ENCODE assay signal across 15 cellular contexts in the genomic region with DNA sequence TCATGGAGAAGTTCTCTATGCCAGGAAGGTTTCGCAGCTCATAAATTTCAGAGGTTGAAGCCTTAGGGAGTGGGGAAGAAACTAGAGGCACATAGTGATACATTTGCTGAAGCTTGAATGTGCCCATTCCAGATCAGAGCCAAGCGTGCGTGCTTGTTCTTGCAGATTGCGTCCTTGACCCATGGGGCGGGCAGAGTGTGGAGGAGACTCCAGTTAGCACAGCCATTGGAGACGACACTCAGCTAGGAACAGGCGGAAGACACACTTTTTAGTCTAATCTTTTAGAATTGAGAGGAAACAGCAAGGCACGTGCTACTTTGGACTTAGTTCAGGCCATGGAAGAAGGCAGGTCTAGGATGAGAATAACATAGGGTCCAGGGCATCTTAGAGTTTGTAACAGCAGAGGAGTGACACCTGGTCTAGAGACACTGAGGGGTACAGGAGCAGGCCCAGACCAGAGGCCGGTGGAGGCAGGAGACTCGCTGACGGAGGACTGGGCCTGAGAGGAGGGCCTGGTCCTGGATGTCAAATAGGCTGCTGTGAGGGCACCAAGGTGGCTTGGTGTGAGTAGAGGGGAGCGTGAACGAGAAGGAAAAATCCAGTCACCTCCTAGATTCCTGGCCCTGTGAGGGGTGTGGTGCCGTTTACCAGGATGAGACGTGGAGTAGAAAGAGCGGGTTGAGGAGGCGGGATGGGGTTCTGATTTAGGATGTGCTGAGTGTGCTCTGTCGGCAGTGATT.
DNase-seq lines count a peak whose midpoint lies in the region; ATAC-seq and TF ChIP-seq lines count a peak whose summit lies in the region.
"Had no signal": no experiment of that assay in that cellular context is flagged by ENCODE, and none has a peak within 500 bp of the region (broad histone marks: within the 10 kb centered on the region; RNA-seq: fewer than 3 reads in every experiment).

No MANE protein-coding gene starts in this region.

- TF ChIP-seq CTCF in right atrium auricular region (IDR thresholded peaks at IDR 0.05): no peak
- no peak for TF ChIP-seq CTCF in heart right ventricle (IDR thresholded peaks at IDR 0.05)
- no peak for TF ChIP-seq CTCF in colonic mucosa (IDR thresholded peaks at IDR 0.05)
- no peak for TF ChIP-seq CTCF in osteocyte (IDR thresholded peaks at IDR 0.05)
- TF ChIP-seq CTCF in esophagus muscularis mucosa (IDR thresholded peaks at IDR 0.05): no peak
- no peak for TF ChIP-seq CTCF in thyroid gland (IDR thresholded peaks at IDR 0.05)

- 87 to 91% methylated on average over 18 of the region's 18 CpGs for WGBS in heart right ventricle, 2 donors
- WGBS in esophagus muscularis mucosa: 92% methylated on average over 18 of the region's 18 CpGs
- WGBS in thyroid gland, 2 donors: 92 to 97% methylated on average over 18 of the region's 18 CpGs

- no peak for TF ChIP-seq EP300 in esophagus muscularis mucosa (IDR thresholded peaks at IDR 0.05)

- no peaks in the 10 kb centered on the region for H3K27me3 Mint-ChIP-seq in osteocyte (ENCODE audit: unreplicated experiment)
- H3K27me3 Mint-ChIP-seq: CD4-positive, alpha-beta T cell had no signal

- peak; percentile 26 for DNase-seq in right atrium auricular region (ENCODE audit: low spot score)
- DNase-seq in heart right ventricle: no peak
- DNase-seq in colonic mucosa: peak; percentile 12
- DNase-seq in osteocyte (ENCODE audit: extremely low spot score, unreplicated experiment): peak; percentile 76
- DNase-seq in esophagus muscularis mucosa (ENCODE audit: extremely low spot score): no peak
- DNase-seq in thyroid gland: no peak
- DNase-seq: CD4-positive, alpha-beta T cell; DMS79 treated with DMSO at 0.1 percent for 48 hours; MV-4-11; NCI-H1436; NCI-H2081 treated with DMSO at 0.1 percent for 48 hours; NCI-H524 had no signal

- H3K9me3 Mint-ChIP-seq in osteocyte (ENCODE audit: unreplicated experiment): peaks cover 9% of the 10 kb centered on the region
- H3K9me3 Mint-ChIP-seq: CD4-positive, alpha-beta T cell had no signal

- H3K9ac ChIP-seq in colonic mucosa (ENCODE audit: low read depth in 2 of 2, low read length in 2 of 2): no peak overlapping the region

- no peak overlapping the region for H3K27ac Mint-ChIP-seq in osteocyte (ENCODE audit: unreplicated experiment)
- H3K27ac Mint-ChIP-seq: CD4-positive, alpha-beta T cell; GM23338 had no signal

- peaks cover 0 to 6% of the 10 kb centered on the region in 2 donors for H3K9me3 ChIP-seq in right atrium auricular region
- H3K9me3 ChIP-seq in heart right ventricle: peaks cover 0 to 11% (median 2%) of the 10 kb centered on the region in 11 donors
- no peaks in the 10 kb centered on the region for H3K9me3 ChIP-seq in colonic mucosa
- peaks cover 0 to 5% (median 0%) of the 10 kb centered on the region in 4 donors for H3K9me3 ChIP-seq in esophagus muscularis mucosa
- H3K9me3 ChIP-seq in thyroid gland: no peaks in the 10 kb centered on the region

- H3K4me3 ChIP-seq in right atrium auricular region: no peak overlapping the region
- H3K4me3 ChIP-seq in heart right ventricle: no peak overlapping the region
- H3K4me3 ChIP-seq in colonic mucosa: no peak overlapping the region
- no peak overlapping the region for H3K4me3 ChIP-seq in esophagus muscularis mucosa
- no peak overlapping the region for H3K4me3 ChIP-seq in thyroid gland (replicated peaks in 1 of 3)
- H3K4me3 ChIP-seq: GM23338 had no signal

- H3K27ac ChIP-seq in right atrium auricular region (no peak overlapping the region), heart right ventricle (no peak overlapping the region), colonic mucosa (no peak overlapping the region), esophagus muscularis mucosa (replicated peaks in 1 of 4) (no peak overlapping the region), thyroid gland (no peak overlapping the region)
- H3K27ac ChIP-seq: HL-60 had no signal

- H3K36me3 ChIP-seq in right atrium auricular region (peaks cover 34% of the 10 kb centered on the region), heart right ventricle (peaks cover 0 to 84% (median 8%) of the 10 kb centered on the region in 9 donors), colonic mucosa (no peaks in the 10 kb centered on the region), esophagus muscularis mucosa (peaks cover 0 to 67% (median 31%) of the 10 kb centered on the region in 4 donors), thyroid gland (peaks cover 0 to 3% of the 10 kb centered on the region in 2 donors)

- H3K27me3 ChIP-seq in right atrium auricular region: no peaks in the 10 kb centered on the region
- H3K27me3 ChIP-seq in heart right ventricle: no peaks in the 10 kb centered on the region
- no peaks in the 10 kb centered on the region for H3K27me3 ChIP-seq in colonic mucosa
- no peaks in the 10 kb centered on the region for H3K27me3 ChIP-seq in esophagus muscularis mucosa
- no peaks in the 10 kb centered on the region for H3K27me3 ChIP-seq in thyroid gland

- no peak overlapping the region for H3K4me3 Mint-ChIP-seq in osteocyte (ENCODE audit: unreplicated experiment)
- H3K4me3 Mint-ChIP-seq: CD4-positive, alpha-beta T cell; GM23338 had no signal

- H3K4me1 ChIP-seq in right atrium auricular region (no peaks in the 10 kb centered on the region), heart right ventricle (no peaks in the 10 kb centered on the region), colonic mucosa (no peaks in the 10 kb centered on the region), esophagus muscularis mucosa (no peaks in the 10 kb centered on the region), thyroid gland (no peaks in the 10 kb centered on the region)

- TF ChIP-seq POLR2A in esophagus muscularis mucosa (IDR thresholded peaks at IDR 0.05; ENCODE audit: low read depth): no peak
- TF ChIP-seq POLR2A in thyroid gland (IDR thresholded peaks at IDR 0.05): no peak

- peaks cover 26% of the 10 kb centered on the region for H3K36me3 Mint-ChIP-seq in osteocyte (ENCODE audit: unreplicated experiment)

- H3K4me1 Mint-ChIP-seq in osteocyte (ENCODE audit: unreplicated experiment): no peaks in the 10 kb centered on the region
- H3K4me1 Mint-ChIP-seq: GM23338 had no signal

- intact Hi-C loops in heart right ventricle (cut with DNase I): no loop called here
- intact Hi-C loops in colonic mucosa (cut with DNase I): no loop called here
- intact Hi-C loops in esophagus muscularis mucosa (cut with DNase I): no loop called here
- intact Hi-C loops in thyroid gland (cut with DNase I): no loop called here

- no peak for ATAC-seq in heart right ventricle
- ATAC-seq in GM19455 (IDR thresholded peaks at IDR 0.05; ENCODE audit: unreplicated experiment): no peak
- ATAC-seq: GM23338 had no signal

Comparison
In these comparisons a context has a peak if more than half of its experiments do, and no peak if none do; other contexts are left out.
1. DNase-seq: peak in right atrium auricular region (single experiment), colonic mucosa (single experiment) and osteocyte (single experiment); none in heart right ventricle (0 of 2), esophagus muscularis mucosa (single experiment) and thyroid gland (0 of 2).